Comparison of ENCODE assay signal across 2 cellular contexts in the genomic region with DNA sequence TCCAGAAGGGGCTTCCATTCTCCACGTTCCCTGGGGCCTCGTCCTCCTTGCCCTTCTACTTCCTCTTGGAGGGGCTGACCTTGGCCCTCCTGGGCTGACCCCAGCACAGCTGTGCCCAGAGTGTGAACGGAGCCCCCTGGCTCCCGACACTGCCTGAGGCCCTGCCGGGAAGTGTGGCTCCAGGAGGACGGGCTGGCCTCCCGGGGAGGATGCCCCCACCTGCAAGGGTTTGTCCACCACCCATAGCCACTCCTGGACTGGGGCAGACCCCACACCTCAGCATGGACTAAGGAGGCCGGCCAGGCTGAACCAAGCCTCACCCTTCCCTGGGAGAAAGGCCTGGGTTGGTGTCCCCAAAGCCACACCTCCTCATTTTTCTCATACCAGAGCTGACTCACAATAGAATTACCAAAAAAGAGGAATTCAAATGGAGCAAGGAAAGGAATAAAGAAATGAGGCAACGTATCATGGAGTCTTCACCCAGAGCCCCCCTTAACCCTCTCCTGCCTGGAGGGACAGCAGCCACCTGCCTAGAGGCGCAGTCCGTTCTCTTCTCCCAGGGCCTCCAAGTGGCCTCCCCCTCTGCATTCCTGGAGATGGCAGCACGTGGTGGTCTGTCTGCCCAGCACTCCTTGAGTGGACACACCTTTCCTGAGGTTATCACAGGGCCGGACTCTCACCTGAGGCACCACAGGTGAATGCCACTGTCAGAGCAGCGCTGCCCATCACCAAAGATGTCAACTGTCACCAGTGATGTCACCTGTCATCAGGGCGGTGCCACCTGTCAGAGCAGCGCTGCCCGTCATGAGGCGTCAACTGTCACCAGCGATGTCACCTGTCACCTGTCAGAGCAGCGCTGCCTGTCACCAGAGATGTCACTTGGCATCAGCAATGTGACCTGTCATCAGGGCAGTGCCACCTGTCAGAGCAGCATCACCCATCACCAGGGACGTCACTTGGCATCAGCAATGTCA.
TF ChIP-seq lines count a peak whose summit lies in the region.

No MANE protein-coding gene starts in this region.

TF ChIP-seq in HCT116, 20 proteins besides CTCF, POLR2A, EP300 and RAD21:
- TF ChIP-seq, protein P1, sequence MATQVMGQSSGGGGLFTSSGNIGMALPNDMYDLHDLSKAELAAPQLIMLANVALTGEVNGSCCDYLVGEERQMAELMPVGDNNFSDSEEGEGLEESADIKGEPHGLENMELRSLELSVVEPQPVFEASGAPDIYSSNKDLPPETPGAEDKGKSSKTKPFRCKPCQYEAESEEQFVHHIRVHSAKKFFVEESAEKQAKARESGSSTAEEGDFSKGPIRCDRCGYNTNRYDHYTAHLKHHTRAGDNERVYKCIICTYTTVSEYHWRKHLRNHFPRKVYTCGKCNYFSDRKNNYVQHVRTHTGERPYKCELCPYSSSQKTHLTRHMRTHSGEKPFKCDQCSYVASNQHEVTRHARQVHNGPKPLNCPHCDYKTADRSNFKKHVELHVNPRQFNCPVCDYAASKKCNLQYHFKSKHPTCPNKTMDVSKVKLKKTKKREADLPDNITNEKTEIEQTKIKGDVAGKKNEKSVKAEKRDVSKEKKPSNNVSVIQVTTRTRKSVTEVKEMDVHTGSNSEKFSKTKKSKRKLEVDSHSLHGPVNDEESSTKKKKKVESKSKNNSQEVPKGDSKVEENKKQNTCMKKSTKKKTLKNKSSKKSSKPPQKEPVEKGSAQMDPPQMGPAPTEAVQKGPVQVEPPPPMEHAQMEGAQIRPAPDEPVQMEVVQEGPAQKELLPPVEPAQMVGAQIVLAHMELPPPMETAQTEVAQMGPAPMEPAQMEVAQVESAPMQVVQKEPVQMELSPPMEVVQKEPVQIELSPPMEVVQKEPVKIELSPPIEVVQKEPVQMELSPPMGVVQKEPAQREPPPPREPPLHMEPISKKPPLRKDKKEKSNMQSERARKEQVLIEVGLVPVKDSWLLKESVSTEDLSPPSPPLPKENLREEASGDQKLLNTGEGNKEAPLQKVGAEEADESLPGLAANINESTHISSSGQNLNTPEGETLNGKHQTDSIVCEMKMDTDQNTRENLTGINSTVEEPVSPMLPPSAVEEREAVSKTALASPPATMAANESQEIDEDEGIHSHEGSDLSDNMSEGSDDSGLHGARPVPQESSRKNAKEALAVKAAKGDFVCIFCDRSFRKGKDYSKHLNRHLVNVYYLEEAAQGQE (IDR thresholded peaks at IDR 0.05; ENCODE audit: low read depth): no peak
- TF ChIP-seq ZFX (IDR thresholded peaks at IDR 0.05) (no peak), CEBPB (IDR thresholded peaks at IDR 0.05; ENCODE audit: low read depth) (no peak), YY1 (IDR thresholded peaks at IDR 0.05; ENCODE audit: extremely low read depth, insufficient replicate concordance, low read depth, low read length) (no peak), ELF1 (IDR thresholded peaks at IDR 0.05; ENCODE audit: borderline replicate concordance, low read depth) (no peak)

TF ChIP-seq in K562, 482 proteins besides CTCF, POLR2A, EP300 and RAD21:
- TF ChIP-seq RBM22 (IDR thresholded peaks at IDR 0.05; ENCODE audit: low read depth, low read length, poor library complexity, severe bottlenecking) (peak; percentile 14), TBL1XR1 (IDR thresholded peaks at IDR 0.05; ENCODE audit: low read length in 2 of 2) (no peak)
